20 cellular contexts compared by ENCODE assay signal in genomic region chr5:56309262-56309826, GRCh38.
"Had no signal": no experiment of that assay in that cellular context is flagged by ENCODE, and none has a peak within 500 bp of the region (broad histone marks: within the 10 kb centered on the region; RNA-seq: fewer than 3 reads in every experiment).

No MANE protein-coding gene starts in this region.

- H3K4me1 Mint-ChIP-seq: natural killer cell had no signal

- H3K27me3 Mint-ChIP-seq: activated naive CD4-positive, alpha-beta T cell treated with anti-CD3 and anti-CD28 coated beads, Interleukin-2, amount 50 U/mL, for 24 hours; stimulated activated naive CD8-positive, alpha-beta T cell treated with anti-CD3 and anti-CD28 coated beads, Interleukin-15, Interleukin-2, amounts not matched to agents 100 ng/mL and 50 ng/mL, for 24 hours; type B pancreatic cell had no signal

- H3K27ac Mint-ChIP-seq: activated CD4-positive, alpha-beta T cell treated with anti-CD3 and anti-CD28 coated beads for 36 hours; activated CD8-positive, alpha-beta T cell treated with anti-CD3 and anti-CD28 coated beads for 36 hours; effector memory CD8-positive, alpha-beta T cell; natural killer cell; progenitor cell of endocrine pancreas; stimulated activated naive CD8-positive, alpha-beta T cell treated with anti-CD3 and anti-CD28 coated beads, Interleukin-15, Interleukin-2, amounts not matched to agents 100 ng/mL and 50 ng/mL, for 24 hours; type B pancreatic cell had no signal

- H3K27me3 ChIP-seq: left lung, right atrium auricular region, suprapubic skin had no signal

- H3K4me3 Mint-ChIP-seq: activated CD4-positive, alpha-beta T cell treated with anti-CD3 and anti-CD28 coated beads for 36 hours; activated CD8-positive, alpha-beta T cell treated with anti-CD3 and anti-CD28 coated beads for 36 hours; activated naive CD4-positive, alpha-beta T cell treated with anti-CD3 and anti-CD28 coated beads, Interleukin-2, amount 50 U/mL, for 24 hours; activated T-cell treated with anti-CD3 and anti-CD28 coated beads, Interleukin-2, amount 50 U/mL, for 4 hours; effector memory CD8-positive, alpha-beta T cell; natural killer cell; stimulated activated naive CD8-positive, alpha-beta T cell treated with anti-CD3 and anti-CD28 coated beads, Interleukin-15, Interleukin-2, amounts not matched to agents 100 ng/mL and 50 ng/mL, for 24 hours; type B pancreatic cell had no signal

- H3K9me3 ChIP-seq: suprapubic skin had no signal

- H3K27ac ChIP-seq: left lung, right atrium auricular region, suprapubic skin, WERI-Rb-1 had no signal

- H3K36me3 ChIP-seq: left lung, right atrium auricular region, suprapubic skin, WERI-Rb-1 had no signal

- H3K36me3 Mint-ChIP-seq: natural killer cell had no signal

- DNase-seq: activated CD4-positive, alpha-beta T cell treated with anti-CD3 and anti-CD28 coated beads for 36 hours; activated CD8-positive, alpha-beta T cell treated with anti-CD3 and anti-CD28 coated beads for 36 hours; activated effector memory CD4-positive, alpha-beta T cell treated with Interleukin-2 at 50 U/mL for 16 hours; activated T-cell treated with anti-CD3 and anti-CD28 coated beads, Interleukin-2, amount 50 U/mL, for 4 hours; anterior cingulate cortex; dermis blood vessel endothelial cell; effector memory CD8-positive, alpha-beta T cell; kidney; left lung; mammary epithelial cell; natural killer cell; occipital lobe; small intestine; WERI-Rb-1 had no signal

- H3K9me3 Mint-ChIP-seq: activated naive CD4-positive, alpha-beta T cell treated with anti-CD3 and anti-CD28 coated beads, Interleukin-2, amount 50 U/mL, for 24 hours; natural killer cell had no signal

- H3K4me3 ChIP-seq: left lung, right atrium auricular region, suprapubic skin had no signal
